Comparison of ENCODE assay signal across 1 cellular context in genomic region chr17:4945176-4945943, GRCh38.
TF ChIP-seq lines count a peak whose summit lies in the region.

No MANE protein-coding gene starts in this region.

TF ChIP-seq in HepG2, 621 proteins besides CTCF, POLR2A, EP300 and RAD21 (continued from another document):
- 0 out of 2 replicates have a peak, but pooled peaks have one; percentile 26 for TF ChIP-seq ARID4A (CRISPR knock-in tag; IDR thresholded peaks at IDR 0.05; ENCODE audit: borderline replicate concordance)
- TF ChIP-seq CBX1 (IDR thresholded peaks at IDR 0.05; ENCODE audit: low read depth) = no peak
- no peak for TF ChIP-seq SP1 (IDR thresholded peaks at IDR 0.05)
- TF ChIP-seq SP1 (CRISPR knock-in tag; IDR thresholded peaks at IDR 0.05) = 0 out of 2 replicates have a peak, but pooled peaks have one; percentile 25
- no peak for TF ChIP-seq PREB (CRISPR knock-in tag; IDR thresholded peaks at IDR 0.05)
- no peak for TF ChIP-seq ZNF879 (CRISPR knock-in tag; IDR thresholded peaks at IDR 0.05)
- TF ChIP-seq FOSL2 (CRISPR knock-in tag; IDR thresholded peaks at IDR 0.05) = peak; percentile 97
- TF ChIP-seq IKZF5 (CRISPR knock-in tag; IDR thresholded peaks at IDR 0.05) = 0 out of 2 replicates have a peak, but pooled peaks have one; percentile 22
- no peak for TF ChIP-seq ZNF567 (CRISPR knock-in tag; IDR thresholded peaks at IDR 0.05; ENCODE audit: borderline replicate concordance)
- no peak for TF ChIP-seq ZNF24 (IDR thresholded peaks at IDR 0.05)
- TF ChIP-seq ZFY (CRISPR knock-in tag; IDR thresholded peaks at IDR 0.05) = peak; percentile 44; the same call in 1 of the 2 replicates
- no peak for TF ChIP-seq DR1 (CRISPR knock-in tag; IDR thresholded peaks at IDR 0.05)
- no peak for TF ChIP-seq PBX2 (CRISPR knock-in tag; IDR thresholded peaks at IDR 0.05)
- TF ChIP-seq ZNF747 (CRISPR knock-in tag; IDR thresholded peaks at IDR 0.05; ENCODE audit: borderline replicate concordance) = no peak
- TF ChIP-seq ATF3 (CRISPR knock-in tag; IDR thresholded peaks at IDR 0.05) = peak; percentile 81
- TF ChIP-seq ATF7 (IDR thresholded peaks at IDR 0.05) = no peak
- no peak for TF ChIP-seq ATF7 (CRISPR knock-in tag; IDR thresholded peaks at IDR 0.05)
- no peak for TF ChIP-seq NCOR1 (IDR thresholded peaks at IDR 0.05; ENCODE audit: borderline replicate concordance, low read length)
- no peak for TF ChIP-seq ZNF441 (CRISPR knock-in tag; IDR thresholded peaks at IDR 0.05; ENCODE audit: borderline replicate concordance)
- TF ChIP-seq ARID2 (CRISPR knock-in tag; IDR thresholded peaks at IDR 0.05; ENCODE audit: borderline replicate concordance) = peak; percentile 46; the same call in 1 of the 2 replicates
- no peak for TF ChIP-seq ZNF704 (CRISPR knock-in tag; IDR thresholded peaks at IDR 0.05; ENCODE audit: borderline replicate concordance)
- TF ChIP-seq SAFB2 (CRISPR knock-in tag; IDR thresholded peaks at IDR 0.05; ENCODE audit: borderline replicate concordance, low read depth) = no peak
- no peak for TF ChIP-seq ZBTB14 (CRISPR knock-in tag; IDR thresholded peaks at IDR 0.05)
- TF ChIP-seq NR2F2 (IDR thresholded peaks at IDR 0.05; ENCODE audit: borderline replicate concordance, low read depth) = no peak
- TF ChIP-seq ZFX (CRISPR knock-in tag; IDR thresholded peaks at IDR 0.05; ENCODE audit: low read depth) = no peak
- no peak for TF ChIP-seq GABPA (IDR thresholded peaks at IDR 0.05; ENCODE audit: low read depth, low read length)
- peak; percentile 43; the same call in 1 of the 2 replicates for TF ChIP-seq GABPA (CRISPR knock-in tag; IDR thresholded peaks at IDR 0.05; ENCODE audit: low read depth)
- peak; percentile 62; the same call in 1 of the 2 replicates for TF ChIP-seq FIP1L1 (IDR thresholded peaks at IDR 0.05; ENCODE audit: borderline replicate concordance, insufficient read depth, low read depth, low read length)
- no peak for TF ChIP-seq ZBTB37 (CRISPR knock-in tag; IDR thresholded peaks at IDR 0.05)
- 0 out of 2 replicates have a peak, but pooled peaks have one; percentile 54 for TF ChIP-seq TGIF2 (CRISPR knock-in tag; IDR thresholded peaks at IDR 0.05)
- TF ChIP-seq ATF7-NPFF (CRISPR knock-in tag; IDR thresholded peaks at IDR 0.05; ENCODE audit: low read depth) = no peak
- TF ChIP-seq FOSL1 (CRISPR knock-in tag; IDR thresholded peaks at IDR 0.05; ENCODE audit: borderline replicate concordance) = peak; percentile 71
- 0 out of 2 replicates have a peak, but pooled peaks have one; percentile 28 for TF ChIP-seq KDM2A (CRISPR knock-in tag; IDR thresholded peaks at IDR 0.05; ENCODE audit: borderline replicate concordance, low read depth)
- TF ChIP-seq GATA4 (IDR thresholded peaks at IDR 0.05; ENCODE audit: borderline replicate concordance, low read depth) = peak; percentile 41; the same call in 1 of the 2 replicates
- TF ChIP-seq SATB2 (CRISPR knock-in tag; IDR thresholded peaks at IDR 0.05) = no peak
- 0 out of 2 replicates have a peak, but pooled peaks have one; percentile 18 for TF ChIP-seq HMGXB3 (CRISPR knock-in tag; IDR thresholded peaks at IDR 0.05; ENCODE audit: borderline replicate concordance)
- no peak for TF ChIP-seq TEAD2 (CRISPR knock-in tag; IDR thresholded peaks at IDR 0.05)
